In genomic region chr1:214514032-214514818, GRCh38 we compare ENCODE assay signal across 11 cellular contexts. TPM values are rescaled to one million over a fixed set of nuclear protein-coding genes. Genes with fewer than 3 reads are reported as not detected.
DNase-seq lines count a peak whose midpoint lies in the region; ATAC-seq and TF ChIP-seq lines count a peak whose summit lies in the region.
"Had no signal": no experiment of that assay in that cellular context is flagged by ENCODE, and none has a peak within 500 bp of the region (broad histone marks: within the 10 kb centered on the region; RNA-seq: fewer than 3 reads in every experiment).

No MANE protein-coding gene starts in this region.

- H3K4me1 Mint-ChIP-seq in chondrocyte (ENCODE audit: low read depth), result peaks cover 88% of the 10 kb centered on the region
- H3K4me1 Mint-ChIP-seq in nephron progenitor cell, result peaks cover 71% of the 10 kb centered on the region
- H3K4me1 Mint-ChIP-seq in activated T-helper 1 cell treated with anti-CD3 and anti-CD28 coated beads, Interleukin-12 subunit alpha, Interleukin-12 subunit beta, Interleukin-2, Interleukin-4 antibody, amounts not matched to agents 30 ng/mL and 10 ng/mL and 1 ng/mL, durations not matched to agents 14 hours and 24 hours and 36 hours (ENCODE audit: low read depth), result peaks cover 10% of the 10 kb centered on the region
- H3K4me1 Mint-ChIP-seq: stimulated activated memory B cell treated with anti-CD40 and anti-IgM and Interleukin-4, amounts not matched to agents 10 μg/mL and 1 μg/mL and 100 μg/mL, for 72 hours had no signal

- TF ChIP-seq POLR2A in NB4 (IDR thresholded peaks at IDR 0.05; ENCODE audit: extremely low read depth, insufficient read length), result no peak

- H3K27me3 Mint-ChIP-seq in chondrocyte (ENCODE audit: low read depth) (no peaks in the 10 kb centered on the region), nephron progenitor cell (ENCODE audit: low read depth, poor library complexity) (peaks cover 10% of the 10 kb centered on the region)
- H3K27me3 Mint-ChIP-seq in activated T-helper 1 cell treated with anti-CD3 and anti-CD28 coated beads, Interleukin-12 subunit alpha, Interleukin-12 subunit beta, Interleukin-2, Interleukin-4 antibody, amounts not matched to agents 30 ng/mL and 10 ng/mL and 1 ng/mL, durations not matched to agents 14 hours and 24 hours and 36 hours (ENCODE audit: insufficient read depth), result peaks cover 4% of the 10 kb centered on the region

- DNase-seq in ELF-1 (ENCODE audit: low read depth, low spot score), result peak; percentile 57
- DNase-seq in NB4 (ENCODE audit: low read depth), result peak; percentile 39
- no peak for DNase-seq in chondrocyte (ENCODE audit: low spot score)
- DNase-seq in nephron progenitor cell, result peak; percentile 20
- no peak for DNase-seq in activated T-helper 1 cell treated with anti-CD3 and anti-CD28 coated beads, Interleukin-12 subunit alpha, Interleukin-12 subunit beta, Interleukin-2, Interleukin-4 antibody, amounts not matched to agents 30 ng/mL and 10 ng/mL and 1 ng/mL, durations not matched to agents 14 hours and 24 hours and 36 hours (ENCODE audit: low spot score)
- no peak for DNase-seq in activated CD4-positive, alpha-beta T cell treated with anti-CD3 and anti-CD28 coated beads, Interleukin-2, amount 50 U/mL, for 1 hour
- DNase-seq: NCI-H1048, right lobe of liver had no signal

- peak overlapping the region; percentile 69 for H3K27ac Mint-ChIP-seq in chondrocyte (ENCODE audit: unreplicated experiment)
- peak overlapping the region; percentile 86 for H3K27ac Mint-ChIP-seq in nephron progenitor cell
- no peak overlapping the region for H3K27ac Mint-ChIP-seq in activated T-helper 1 cell treated with anti-CD3 and anti-CD28 coated beads, Interleukin-12 subunit alpha, Interleukin-12 subunit beta, Interleukin-2, Interleukin-4 antibody, amounts not matched to agents 30 ng/mL and 10 ng/mL and 1 ng/mL, durations not matched to agents 14 hours and 24 hours and 36 hours
- H3K27ac Mint-ChIP-seq: stimulated activated memory B cell treated with anti-CD40 and anti-IgM and Interleukin-4, amounts not matched to agents 10 μg/mL and 1 μg/mL and 100 μg/mL, for 72 hours had no signal

- H3K9me3 Mint-ChIP-seq in chondrocyte (ENCODE audit: low read depth), result peaks cover 4% of the 10 kb centered on the region
- peaks cover 31% of the 10 kb centered on the region for H3K9me3 Mint-ChIP-seq in nephron progenitor cell
- peaks cover 12% of the 10 kb centered on the region for H3K9me3 Mint-ChIP-seq in activated T-helper 1 cell treated with anti-CD3 and anti-CD28 coated beads, Interleukin-12 subunit alpha, Interleukin-12 subunit beta, Interleukin-2, Interleukin-4 antibody, amounts not matched to agents 30 ng/mL and 10 ng/mL and 1 ng/mL, durations not matched to agents 14 hours and 24 hours and 36 hours

- intact Hi-C loops in activated T-helper 1 cell treated with anti-CD3 and anti-CD28 coated beads, Interleukin-12 subunit alpha, Interleukin-12 subunit beta, Interleukin-2, Interleukin-4 antibody, amounts not matched to agents 30 ng/mL and 10 ng/mL and 1 ng/mL, durations not matched to agents 14 hours and 24 hours and 36 hours (cut with micrococcal nuclease), result no loop called here

- H3K36me3 Mint-ChIP-seq in chondrocyte (ENCODE audit: low read depth) (no peaks in the 10 kb centered on the region), nephron progenitor cell (ENCODE audit: low read depth) (peaks cover 41% of the 10 kb centered on the region)
- H3K36me3 Mint-ChIP-seq in activated T-helper 1 cell treated with anti-CD3 and anti-CD28 coated beads, Interleukin-12 subunit alpha, Interleukin-12 subunit beta, Interleukin-2, Interleukin-4 antibody, amounts not matched to agents 30 ng/mL and 10 ng/mL and 1 ng/mL, durations not matched to agents 14 hours and 24 hours and 36 hours (ENCODE audit: low read depth), result no peaks in the 10 kb centered on the region
- H3K36me3 Mint-ChIP-seq: stimulated activated memory B cell treated with anti-CD40 and anti-IgM and Interleukin-4, amounts not matched to agents 10 μg/mL and 1 μg/mL and 100 μg/mL, for 72 hours had no signal

- H3K4me3 Mint-ChIP-seq in chondrocyte (ENCODE audit: unreplicated experiment) (peak overlapping the region; percentile 56), nephron progenitor cell (peak overlapping the region; percentile 71)
- H3K4me3 Mint-ChIP-seq in activated T-helper 1 cell treated with anti-CD3 and anti-CD28 coated beads, Interleukin-12 subunit alpha, Interleukin-12 subunit beta, Interleukin-2, Interleukin-4 antibody, amounts not matched to agents 30 ng/mL and 10 ng/mL and 1 ng/mL, durations not matched to agents 14 hours and 24 hours and 36 hours, result no peak overlapping the region
- H3K4me3 Mint-ChIP-seq: stimulated activated memory B cell treated with anti-CD40 and anti-IgM and Interleukin-4, amounts not matched to agents 10 μg/mL and 1 μg/mL and 100 μg/mL, for 72 hours had no signal

- TF ChIP-seq CTCF in NB4 (IDR thresholded peaks at IDR 0.05; ENCODE audit: low read depth, low read length) (no peak), chondrocyte (IDR thresholded peaks at IDR 0.05) (no peak), nephron progenitor cell (IDR thresholded peaks at IDR 0.05) (no peak)

- H3K4me3 ChIP-seq in NB4 (ENCODE audit: low read depth, low read length), result no peak overlapping the region
- H3K4me3 ChIP-seq: right lobe of liver had no signal

- ATAC-seq in HG03439 (IDR thresholded peaks at IDR 0.05; ENCODE audit: unreplicated experiment), result no peak
- ATAC-seq in GM19467 (IDR thresholded peaks at IDR 0.05; ENCODE audit: unreplicated experiment), result no peak
- ATAC-seq: right lobe of liver; stimulated activated memory B cell treated with anti-CD40 and anti-IgM and Interleukin-4, amounts not matched to agents 10 μg/mL and 1 μg/mL and 100 μg/mL, for 72 hours had no signal

RNA-seq across cellular contexts. Expression of gene PTPN14, which starts 37.2 kb away (rescaled TPM):
- total RNA-seq in chondrocyte, result 125 to 174 TPM (median 136 TPM) in 3 replicates
- total RNA-seq in activated T-helper 1 cell treated with anti-CD3 and anti-CD28 coated beads, Interleukin-12 subunit alpha, Interleukin-12 subunit beta, Interleukin-2, Interleukin-4 antibody, amounts not matched to agents 30 ng/mL and 10 ng/mL and 1 ng/mL, durations not matched to agents 14 hours and 24 hours and 36 hours, result 20.6 and 23.1 TPM in 2 replicates

Comparison
In these comparisons a context has a peak if more than half of its experiments do, and no peak if none do; other contexts are left out.
1. DNase-seq: peak in ELF-1 (single experiment), NB4 (single experiment) and nephron progenitor cell (single experiment); none in chondrocyte (single experiment), activated T-helper 1 cell treated with anti-CD3 and anti-CD28 coated beads, Interleukin-12 subunit alpha, Interleukin-12 subunit beta, Interleukin-2, Interleukin-4 antibody, amounts not matched to agents 30 ng/mL and 10 ng/mL and 1 ng/mL, durations not matched to agents 14 hours and 24 hours and 36 hours (single experiment) and activated CD4-positive, alpha-beta T cell treated with anti-CD3 and anti-CD28 coated beads, Interleukin-2, amount 50 U/mL, for 1 hour (single experiment).